9 cellular contexts compared by ENCODE assay signal in the genomic region with DNA sequence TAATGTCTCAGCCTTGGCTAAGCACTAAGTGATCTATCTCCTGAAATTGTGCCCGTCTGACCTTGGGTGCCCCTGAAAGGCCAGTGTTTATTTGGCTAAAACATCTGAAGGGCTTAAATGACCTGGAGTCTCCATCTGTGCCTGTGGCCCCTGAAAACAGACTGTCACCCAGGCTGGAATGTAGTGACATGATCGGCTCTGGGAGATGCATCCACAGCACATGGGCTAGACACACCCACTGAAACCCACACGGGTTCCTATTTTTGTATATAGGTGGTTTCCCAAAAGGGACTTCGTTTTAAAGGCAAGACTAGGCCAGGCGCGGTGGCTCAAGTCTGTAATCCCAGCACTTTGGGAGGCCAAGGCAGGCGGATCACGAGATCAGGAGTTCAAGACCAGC. TPM values are rescaled to one million over a fixed set of nuclear protein-coding genes. Genes with fewer than 3 reads are reported as not detected.
DNase-seq lines count a peak whose midpoint lies in the region; ATAC-seq and TF ChIP-seq lines count a peak whose summit lies in the region.
"Had no signal": no experiment of that assay in that cellular context is flagged by ENCODE, and none has a peak within 500 bp of the region (broad histone marks: within the 10 kb centered on the region; RNA-seq: fewer than 3 reads in every experiment).

No MANE protein-coding gene starts in this region.

- peaks cover 52% of the 10 kb centered on the region for H3K4me1 Mint-ChIP-seq in type B pancreatic cell (ENCODE audit: unreplicated experiment)

- H4K20me1 ChIP-seq in OCI-LY7 (ENCODE audit: insufficient read depth, low read length), result no peaks in the 10 kb centered on the region

- WGBS in esophagus squamous epithelium, 2 donors, result 43 to 69% methylated on average over 5 to 8 of the region's 8 CpGs

- H3K9me3 ChIP-seq in left ventricle myocardium inferior (replicated peaks) (no peaks in the 10 kb centered on the region), OCI-LY7 (ENCODE audit: low read length) (no peaks in the 10 kb centered on the region), esophagus squamous epithelium (no peaks in the 10 kb centered on the region)

- H3K9me2 ChIP-seq in OCI-LY7 (ENCODE audit: insufficient read depth, low read length), result no peaks in the 10 kb centered on the region

- no peaks in the 10 kb centered on the region for H3K27me3 Mint-ChIP-seq in type B pancreatic cell

- intact Hi-C loops in left ventricle myocardium inferior (cut with micrococcal nuclease) (no loop called here), Right ventricle myocardium superior (cut with DNase I) (loop anchor here (5.0 kb wide), 1 partner anchor 33 kb away; no protein-coding TSS in a partner anchor), OCI-LY7 (cut with micrococcal nuclease; ENCODE audit: unreplicated experiment) (no loop called here), esophagus squamous epithelium (cut with DNase I) (no loop called here)

- peaks cover 20% of the 10 kb centered on the region for H3K36me3 Mint-ChIP-seq in type B pancreatic cell

- no peak overlapping the region for H2AFZ ChIP-seq in OCI-LY7 (ENCODE audit: low read length)

- ATAC-seq in Right ventricle myocardium superior (ENCODE audit: poor library complexity), result no peak
- ATAC-seq: left colon had no signal

- H3K27ac Mint-ChIP-seq in type B pancreatic cell, result peak overlapping the region; percentile 78

- BruUV-seq in OCI-LY7 (replicated peaks; lab: Mats Ljungman, UMichigan), result no TSS peak

- DNase-seq in left ventricle myocardium inferior (no peak), Right ventricle myocardium superior (no peak), OCI-LY7 (ENCODE audit: low spot score) (peak; percentile 17), esophagus squamous epithelium (lab: John Stamatoyannopoulos, UW) (no peak), type B pancreatic cell (ENCODE audit: extremely low spot score, unreplicated experiment) (no peak), NCI-H2029 (lab: John Stamatoyannopoulos, UW) (no peak), DMS79 (lab: John Stamatoyannopoulos, UW) (no peak), medulla oblongata (ENCODE audit: extremely low spot score) (no peak)
- DNase-seq: left colon had no signal

- H3K27ac ChIP-seq in left ventricle myocardium inferior (replicated peaks) (peak overlapping the region; percentile 28), OCI-LY7 (ENCODE audit: low read depth, low read length, poor library complexity, severe bottlenecking) (no peak overlapping the region), esophagus squamous epithelium (peak overlapping the region in 3 of 4 donors; percentile 15 to 65 (median 25))

- H3K36me3 ChIP-seq in left ventricle myocardium inferior (no peaks in the 10 kb centered on the region), OCI-LY7 (ENCODE audit: insufficient read depth, low read length) (no peaks in the 10 kb centered on the region), esophagus squamous epithelium (no peaks in the 10 kb centered on the region)

- H3K27me3 ChIP-seq in left ventricle myocardium inferior (ENCODE audit: low read depth) (no peaks in the 10 kb centered on the region), esophagus squamous epithelium (no peaks in the 10 kb centered on the region)

- TF ChIP-seq CTCF in left ventricle myocardium inferior (IDR thresholded peaks at IDR 0.05; ENCODE audit: borderline replicate concordance), result no peak
- no peak for TF ChIP-seq CTCF in OCI-LY7 (conservative IDR thresholded peaks at IDR 0.05; ENCODE audit: low read length)
- no peak for TF ChIP-seq CTCF in esophagus squamous epithelium (IDR thresholded peaks at IDR 0.05)
- no peak for TF ChIP-seq CTCF in type B pancreatic cell (conservative IDR thresholded peaks at IDR 0.05)

- H3K4me3 ChIP-seq in left ventricle myocardium inferior (no peak overlapping the region), OCI-LY7 (ENCODE audit: low read depth, low read length, poor library complexity, severe bottlenecking) (no peak overlapping the region), esophagus squamous epithelium (no peak overlapping the region)

- no peak overlapping the region for H3K4me3 Mint-ChIP-seq in type B pancreatic cell

- peak overlapping the region; percentile 30 for H3K4me2 ChIP-seq in OCI-LY7 (ENCODE audit: low read length)

- CTCF ChIA-PET in OCI-LY7 (lab: Charles Lee; ENCODE audit: unreplicated experiment), result no interaction called here

- TF ChIP-seq POLR2A in esophagus squamous epithelium (IDR thresholded peaks at IDR 0.05), result no peak

- H3K9me3 Mint-ChIP-seq in type B pancreatic cell, result no peaks in the 10 kb centered on the region

- POLR2A ChIA-PET in OCI-LY7 (lab: Charles Lee), result interaction anchor here (0.7 to 0.8 kb wide), 2 partner anchors 15 to 687 kb away, joined by 3 read pairs; no protein-coding TSS in a partner anchor

- H3K4me1 ChIP-seq in left ventricle myocardium inferior, result peaks cover 85% of the 10 kb centered on the region
- peaks cover 20% of the 10 kb centered on the region for H3K4me1 ChIP-seq in OCI-LY7 (ENCODE audit: insufficient read depth, low read length, poor library complexity, severe bottlenecking)
- peaks cover 10 to 86% (median 60%) of the 10 kb centered on the region in 3 donors for H3K4me1 ChIP-seq in esophagus squamous epithelium

- H3K79me2 ChIP-seq in OCI-LY7 (ENCODE audit: insufficient read depth, low read depth, low read length), result no peaks in the 10 kb centered on the region

RNA-seq across cellular contexts. Expression of a gene that starts 13.5 kb away (rescaled TPM):
- 0.55 TPM for total RNA-seq in left ventricle myocardium inferior
- total RNA-seq in Right ventricle myocardium superior, result 0.70 TPM
- total RNA-seq in OCI-LY7 (2014; rRNA removed; shearing (Covaris generic)), result not detected in 2 replicates
- not detected in 2 replicates for total RNA-seq in OCI-LY7 (2022)
- total RNA-seq in esophagus squamous epithelium, result 1 to 10 TPM in 2 of 4 donors, under 1 TPM in 2; 0.42 to 6.9 (median 1.1) TPM
- total RNA-seq in type B pancreatic cell (ENCODE audit: low replicate concordance), result 3.8 and 4.4 TPM in 2 replicates

RNA-seq across cellular contexts. Expression of a gene that starts 35.7 kb away (rescaled TPM):
- total RNA-seq in left ventricle myocardium inferior (91.8 TPM), Right ventricle myocardium superior (114 TPM), OCI-LY7 (2022) (not detected in 2 replicates), esophagus squamous epithelium (100 to 1,000 TPM in 1 of 4 donors, 10 to 100 TPM in 2, 1 to 10 TPM in 1; 6.1 to 154 (median 28.2) TPM), type B pancreatic cell (ENCODE audit: low replicate concordance) (125 and 192 TPM in 2 replicates)
- 0.54 and 0.57 TPM in 2 replicates for total RNA-seq in OCI-LY7 (2014; rRNA removed; shearing (Covaris generic))

RNA-seq across cellular contexts. Expression of a gene that starts 48.9 kb away (rescaled TPM):
- total RNA-seq in left ventricle myocardium inferior, result 19.4 TPM
- total RNA-seq in Right ventricle myocardium superior, result 17.8 TPM
- total RNA-seq in OCI-LY7 (2014; rRNA removed; shearing (Covaris generic)), result 46.6 and 47.2 TPM in 2 replicates
- total RNA-seq in OCI-LY7 (2022), result 113 and 144 TPM in 2 replicates
- total RNA-seq in esophagus squamous epithelium, result 10 to 100 TPM; 13.2 to 38.9 (median 22.4) TPM
- 53.4 and 58.6 TPM in 2 replicates for total RNA-seq in type B pancreatic cell (ENCODE audit: low replicate concordance)

Comparison
In these comparisons a context has a peak if more than half of its experiments do, and no peak if none do; other contexts are left out.
1. RNA of a gene that starts 35.7 kb away (total RNA-seq): 125 to 192 TPM in type B pancreatic cell, 114 TPM in Right ventricle myocardium superior (single experiment), 91.8 TPM in left ventricle myocardium inferior (single experiment) and 6.1 to 154 TPM in esophagus squamous epithelium; 0.54 to 0.57 TPM in OCI-LY7; every median in the first group is over 4 times any median in the second.